In genomic region chr12:38102197-38102596, GRCh38 we compare ENCODE assay signal across 18 cellular contexts.
"Had no signal": no experiment of that assay in that cellular context is flagged by ENCODE, and none has a peak within 500 bp of the region (broad histone marks: within the 10 kb centered on the region; RNA-seq: fewer than 3 reads in every experiment).

No MANE protein-coding gene starts in this region.

- H3K4me1 ChIP-seq: body of pancreas, foreskin keratinocyte, transverse colon had no signal

- H3K9me3 ChIP-seq: body of pancreas, transverse colon had no signal

- ATAC-seq: activated CD8-positive, alpha-beta T cell treated with anti-CD3 and anti-CD28 coated beads, Interleukin-2, amount 10 ng/mL, durations not matched to agents 7 days and 5 days; body of pancreas; foreskin keratinocyte; left lobe of liver; WTC11 had no signal

- H3K27ac ChIP-seq: body of pancreas, dorsolateral prefrontal cortex, epithelial cell of prostate, foreskin keratinocyte, transverse colon had no signal

- H3K4me3 ChIP-seq: body of pancreas, dorsolateral prefrontal cortex, lung, transverse colon had no signal

- DNase-seq: activated CD4-positive, alpha-beta T cell treated with anti-CD3 and anti-CD28 coated beads for 4 hours; activated CD8-positive, alpha-beta T cell treated with anti-CD3 and anti-CD28 coated beads, Interleukin-2, amount 10 ng/mL, durations not matched to agents 7 days and 5 days; activated naive CD4-positive, alpha-beta T cell treated with Interleukin-2 at 50 U/mL for 16 hours; activated naive CD8-positive, alpha-beta T cell treated with anti-CD3 and anti-CD28 coated beads, Interleukin-2, amount 10 ng/mL, durations not matched to agents 7 days and 5 days; activated T-cell treated with anti-CD3 and anti-CD28 coated beads, Interleukin-2, amount 50 U/mL, for 24 hours; body of pancreas; central memory CD4-positive, alpha-beta T cell; dorsolateral prefrontal cortex; islet precursor cell; midbrain; occipital lobe; stimulated activated CD4-positive, alpha-beta T cell treated with anti-CD3 and anti-CD28 coated beads, Interleukin-2, amount 100 ng/mL, for 24 hours; transverse colon had no signal

- H3K27me3 ChIP-seq: body of pancreas, dorsolateral prefrontal cortex, foreskin keratinocyte, transverse colon had no signal

- H3K36me3 ChIP-seq: transverse colon had no signal
